In the genomic region with DNA sequence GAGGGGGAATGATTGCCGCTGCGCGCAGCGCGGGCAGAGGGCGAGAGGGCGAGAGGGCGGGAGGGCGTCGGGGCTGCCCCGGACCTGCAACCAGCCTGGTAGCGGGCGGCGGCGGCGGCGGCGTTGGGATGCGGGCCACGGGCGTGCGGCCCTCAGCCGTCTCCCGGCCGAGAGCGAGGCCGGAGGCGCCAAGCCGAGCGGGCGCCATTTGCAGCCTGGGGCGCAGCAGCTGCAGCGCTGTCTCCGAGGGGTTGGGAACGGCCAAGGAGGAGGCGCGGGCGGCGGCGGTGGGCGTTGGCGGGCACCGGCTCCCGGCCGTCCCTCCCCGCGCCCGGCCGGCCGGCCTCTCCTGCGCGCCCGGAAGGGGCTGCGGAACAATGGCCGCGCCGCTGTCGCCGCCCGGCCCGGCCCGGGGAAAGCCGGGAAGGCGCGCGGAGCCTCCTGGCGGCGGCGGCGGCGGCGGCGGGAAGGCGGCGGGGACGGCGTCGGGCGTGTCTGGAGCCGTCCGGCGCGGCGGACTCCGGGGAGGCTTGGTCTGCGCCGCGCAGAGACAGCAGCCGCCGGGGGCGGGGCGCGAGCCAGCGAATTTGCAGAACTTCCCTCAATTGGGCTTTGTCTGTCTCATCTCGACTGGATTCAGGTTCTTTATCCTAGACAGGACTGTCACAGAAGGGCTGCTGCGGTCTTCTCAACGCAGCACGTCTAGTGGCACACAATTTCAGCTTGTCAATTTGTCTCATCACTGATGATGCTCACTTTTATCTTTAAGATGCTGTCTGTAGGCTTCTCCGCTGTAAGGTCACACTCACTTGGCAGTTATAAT, we compare ENCODE assay signal across 1 cellular context.
TF ChIP-seq lines count a peak whose summit lies in the region.

No MANE protein-coding gene starts in this region.

TF ChIP-seq in K562, 482 proteins besides CTCF, POLR2A, EP300 and RAD21 (continued from another document and continues in another):
- TF ChIP-seq, protein P1, sequence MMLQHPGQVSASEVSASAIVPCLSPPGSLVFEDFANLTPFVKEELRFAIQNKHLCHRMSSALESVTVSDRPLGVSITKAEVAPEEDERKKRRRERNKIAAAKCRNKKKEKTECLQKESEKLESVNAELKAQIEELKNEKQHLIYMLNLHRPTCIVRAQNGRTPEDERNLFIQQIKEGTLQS (IDR thresholded peaks at IDR 0.05), result no peak
- TF ChIP-seq, protein P1 (CRISPR knock-in tag; conservative IDR thresholded peaks at IDR 0.05), result no peak
- TF ChIP-seq SRF (CRISPR knock-in tag; IDR thresholded peaks at IDR 0.05) (peak in 1 of 2 experiments; percentile 15; a peak in 1 of 4 replicates), STAT5A (IDR thresholded peaks at IDR 0.05; ENCODE audit: borderline replicate concordance, low read length) (no peak), HNRNPUL1 (IDR thresholded peaks at IDR 0.05; ENCODE audit: low read length) (no peak), CREM (IDR thresholded peaks at IDR 0.05; ENCODE audit: low read depth) (0 out of 2 replicates have a peak, but pooled peaks have one; percentile 2), ZKSCAN3 (CRISPR knock-in tag; IDR thresholded peaks at IDR 0.05) (no peak), NFYB (IDR thresholded peaks at IDR 0.05; ENCODE audit: extremely low read depth, insufficient read length) (no peak), ZBED1 (IDR thresholded peaks at IDR 0.05) (0 out of 2 replicates have a peak, but pooled peaks have one; percentile 42), KLF10 (CRISPR knock-in tag; IDR thresholded peaks at IDR 0.05) (no peak), RBFOX2 (IDR thresholded peaks at IDR 0.05; ENCODE audit: low read depth, low read length) (peak; percentile 79), TEAD4 (IDR thresholded peaks at IDR 0.05; ENCODE audit: low read length) (no peak), TEAD4 (CRISPR knock-in tag; IDR thresholded peaks at IDR 0.05; ENCODE audit: borderline replicate concordance) (no peak), NCOA4 (IDR thresholded peaks at IDR 0.05; ENCODE audit: partially characterized antibody) (no peak), ZNF76 (CRISPR knock-in tag; IDR thresholded peaks at IDR 0.05; ENCODE audit: borderline replicate concordance) (no peak), EZH2 (IDR thresholded peaks at IDR 0.05; ENCODE audit: borderline replicate concordance, low read depth, low read length) (no peak), MTA3 (IDR thresholded peaks at IDR 0.05; ENCODE audit: borderline replicate concordance) (peak; percentile 61), ZNF140 (CRISPR knock-in tag; IDR thresholded peaks at IDR 0.05) (no peak), ZKSCAN1 (IDR thresholded peaks at IDR 0.05; ENCODE audit: low read depth, low read length) (no peak), ETV6 (IDR thresholded peaks at IDR 0.05; ENCODE audit: borderline replicate concordance in 1 of 2, low read depth in 2 of 2, low read length in 1 of 2) (no peak), ETV6 (CRISPR knock-in tag; IDR thresholded peaks at IDR 0.05; ENCODE audit: borderline replicate concordance) (0 out of 2 replicates have a peak, but pooled peaks have one; percentile 44), HNRNPLL (IDR thresholded peaks at IDR 0.05; ENCODE audit: low read depth, low read length, poor library complexity, severe bottlenecking) (no peak), ILF3 (IDR thresholded peaks at IDR 0.05; ENCODE audit: borderline replicate concordance) (0 out of 2 replicates have a peak, but pooled peaks have one; percentile 40), ZNF589 (CRISPR knock-in tag; IDR thresholded peaks at IDR 0.05; ENCODE audit: low read depth) (no peak), SIN3A (IDR thresholded peaks at IDR 0.05; ENCODE audit: borderline replicate concordance in 2 of 2, control insufficient read depth in 1 of 2, low read depth in 2 of 2, low read length in 2 of 2) (peak in 1 of 2 experiments; percentile 29; a peak in 1 of 4 replicates), SRSF3 (IDR thresholded peaks at IDR 0.05; ENCODE audit: insufficient read depth, low read length) (no peak), MAFG (tag; conservative IDR thresholded peaks at IDR 0.05) (no peak), GTF2E2 (tag; IDR thresholded peaks at IDR 0.05) (no peak), SP1 (CRISPR knock-in tag; IDR thresholded peaks at IDR 0.05) (peak; percentile 45; the same call in 1 of the 2 replicates), IFI16 (CRISPR knock-in tag; IDR thresholded peaks at IDR 0.05) (no peak), MEIS2 (IDR thresholded peaks at IDR 0.05; ENCODE audit: partially characterized antibody) (peak; percentile 44), E2F3 (CRISPR knock-in tag; IDR thresholded peaks at IDR 0.05) (peak; percentile 61; the same call in 1 of the 2 replicates), ZNF780A (CRISPR knock-in tag; IDR thresholded peaks at IDR 0.05) (no peak), SRSF7 (optimal IDR thresholded peaks at IDR 0.05; ENCODE audit: low read depth, low read length) (no peak)
- TF ChIP-seq, protein P2, sequence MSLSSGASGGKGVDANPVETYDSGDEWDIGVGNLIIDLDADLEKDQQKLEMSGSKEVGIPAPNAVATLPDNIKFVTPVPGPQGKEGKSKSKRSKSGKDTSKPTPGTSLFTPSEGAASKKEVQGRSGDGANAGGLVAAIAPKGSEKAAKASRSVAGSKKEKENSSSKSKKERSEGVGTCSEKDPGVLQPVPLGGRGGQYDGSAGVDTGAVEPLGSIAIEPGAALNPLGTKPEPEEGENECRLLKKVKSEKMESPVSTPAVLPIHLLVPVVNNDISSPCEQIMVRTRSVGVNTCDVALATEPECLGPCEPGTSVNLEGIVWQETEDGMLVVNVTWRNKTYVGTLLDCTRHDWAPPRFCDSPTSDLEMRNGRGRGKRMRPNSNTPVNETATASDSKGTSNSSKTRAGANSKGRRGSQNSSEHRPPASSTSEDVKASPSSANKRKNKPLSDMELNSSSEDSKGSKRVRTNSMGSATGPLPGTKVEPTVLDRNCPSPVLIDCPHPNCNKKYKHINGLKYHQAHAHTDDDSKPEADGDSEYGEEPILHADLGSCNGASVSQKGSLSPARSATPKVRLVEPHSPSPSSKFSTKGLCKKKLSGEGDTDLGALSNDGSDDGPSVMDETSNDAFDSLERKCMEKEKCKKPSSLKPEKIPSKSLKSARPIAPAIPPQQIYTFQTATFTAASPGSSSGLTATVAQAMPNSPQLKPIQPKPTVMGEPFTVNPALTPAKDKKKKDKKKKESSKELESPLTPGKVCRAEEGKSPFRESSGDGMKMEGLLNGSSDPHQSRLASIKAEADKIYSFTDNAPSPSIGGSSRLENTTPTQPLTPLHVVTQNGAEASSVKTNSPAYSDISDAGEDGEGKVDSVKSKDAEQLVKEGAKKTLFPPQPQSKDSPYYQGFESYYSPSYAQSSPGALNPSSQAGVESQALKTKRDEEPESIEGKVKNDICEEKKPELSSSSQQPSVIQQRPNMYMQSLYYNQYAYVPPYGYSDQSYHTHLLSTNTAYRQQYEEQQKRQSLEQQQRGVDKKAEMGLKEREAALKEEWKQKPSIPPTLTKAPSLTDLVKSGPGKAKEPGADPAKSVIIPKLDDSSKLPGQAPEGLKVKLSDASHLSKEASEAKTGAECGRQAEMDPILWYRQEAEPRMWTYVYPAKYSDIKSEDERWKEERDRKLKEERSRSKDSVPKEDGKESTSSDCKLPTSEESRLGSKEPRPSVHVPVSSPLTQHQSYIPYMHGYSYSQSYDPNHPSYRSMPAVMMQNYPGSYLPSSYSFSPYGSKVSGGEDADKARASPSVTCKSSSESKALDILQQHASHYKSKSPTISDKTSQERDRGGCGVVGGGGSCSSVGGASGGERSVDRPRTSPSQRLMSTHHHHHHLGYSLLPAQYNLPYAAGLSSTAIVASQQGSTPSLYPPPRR (CRISPR knock-in tag; IDR thresholded peaks at IDR 0.05; ENCODE audit: borderline replicate concordance), result 0 out of 2 replicates have a peak, but pooled peaks have one; percentile 55
- TF ChIP-seq, protein P3, sequence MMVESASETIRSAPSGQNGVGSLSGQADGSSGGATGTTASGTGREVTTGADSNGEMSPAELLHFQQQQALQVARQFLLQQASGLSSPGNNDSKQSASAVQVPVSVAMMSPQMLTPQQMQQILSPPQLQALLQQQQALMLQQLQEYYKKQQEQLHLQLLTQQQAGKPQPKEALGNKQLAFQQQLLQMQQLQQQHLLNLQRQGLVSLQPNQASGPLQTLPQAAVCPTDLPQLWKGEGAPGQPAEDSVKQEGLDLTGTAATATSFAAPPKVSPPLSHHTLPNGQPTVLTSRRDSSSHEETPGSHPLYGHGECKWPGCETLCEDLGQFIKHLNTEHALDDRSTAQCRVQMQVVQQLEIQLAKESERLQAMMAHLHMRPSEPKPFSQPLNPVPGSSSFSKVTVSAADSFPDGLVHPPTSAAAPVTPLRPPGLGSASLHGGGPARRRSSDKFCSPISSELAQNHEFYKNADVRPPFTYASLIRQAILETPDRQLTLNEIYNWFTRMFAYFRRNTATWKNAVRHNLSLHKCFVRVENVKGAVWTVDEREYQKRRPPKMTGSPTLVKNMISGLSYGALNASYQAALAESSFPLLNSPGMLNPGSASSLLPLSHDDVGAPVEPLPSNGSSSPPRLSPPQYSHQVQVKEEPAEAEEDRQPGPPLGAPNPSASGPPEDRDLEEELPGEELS (CRISPR knock-in tag; IDR thresholded peaks at IDR 0.05; ENCODE audit: borderline replicate concordance), result no peak
- TF ChIP-seq, protein P4, sequence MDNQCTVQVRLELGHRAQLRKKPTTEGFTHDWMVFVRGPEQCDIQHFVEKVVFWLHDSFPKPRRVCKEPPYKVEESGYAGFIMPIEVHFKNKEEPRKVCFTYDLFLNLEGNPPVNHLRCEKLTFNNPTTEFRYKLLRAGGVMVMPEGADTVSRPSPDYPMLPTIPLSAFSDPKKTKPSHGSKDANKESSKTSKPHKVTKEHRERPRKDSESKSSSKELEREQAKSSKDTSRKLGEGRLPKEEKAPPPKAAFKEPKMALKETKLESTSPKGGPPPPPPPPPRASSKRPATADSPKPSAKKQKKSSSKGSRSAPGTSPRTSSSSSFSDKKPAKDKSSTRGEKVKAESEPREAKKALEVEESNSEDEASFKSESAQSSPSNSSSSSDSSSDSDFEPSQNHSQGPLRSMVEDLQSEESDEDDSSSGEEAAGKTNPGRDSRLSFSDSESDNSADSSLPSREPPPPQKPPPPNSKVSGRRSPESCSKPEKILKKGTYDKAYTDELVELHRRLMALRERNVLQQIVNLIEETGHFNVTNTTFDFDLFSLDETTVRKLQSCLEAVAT (IDR thresholded peaks at IDR 0.05), result no peak
- TF ChIP-seq, protein P5, sequence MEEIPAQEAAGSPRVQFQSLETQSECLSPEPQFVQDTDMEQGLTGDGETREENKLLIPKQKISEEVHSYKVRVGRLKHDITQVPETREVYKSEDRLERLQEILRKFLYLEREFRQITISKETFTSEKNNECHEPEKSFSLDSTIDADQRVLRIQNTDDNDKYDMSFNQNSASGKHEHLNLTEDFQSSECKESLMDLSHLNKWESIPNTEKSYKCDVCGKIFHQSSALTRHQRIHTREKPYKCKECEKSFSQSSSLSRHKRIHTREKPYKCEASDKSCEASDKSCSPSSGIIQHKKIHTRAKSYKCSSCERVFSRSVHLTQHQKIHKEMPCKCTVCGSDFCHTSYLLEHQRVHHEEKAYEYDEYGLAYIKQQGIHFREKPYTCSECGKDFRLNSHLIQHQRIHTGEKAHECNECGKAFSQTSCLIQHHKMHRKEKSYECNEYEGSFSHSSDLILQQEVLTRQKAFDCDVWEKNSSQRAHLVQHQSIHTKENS (CRISPR knock-in tag; IDR thresholded peaks at IDR 0.05), result no peak
- TF ChIP-seq, protein P6, sequence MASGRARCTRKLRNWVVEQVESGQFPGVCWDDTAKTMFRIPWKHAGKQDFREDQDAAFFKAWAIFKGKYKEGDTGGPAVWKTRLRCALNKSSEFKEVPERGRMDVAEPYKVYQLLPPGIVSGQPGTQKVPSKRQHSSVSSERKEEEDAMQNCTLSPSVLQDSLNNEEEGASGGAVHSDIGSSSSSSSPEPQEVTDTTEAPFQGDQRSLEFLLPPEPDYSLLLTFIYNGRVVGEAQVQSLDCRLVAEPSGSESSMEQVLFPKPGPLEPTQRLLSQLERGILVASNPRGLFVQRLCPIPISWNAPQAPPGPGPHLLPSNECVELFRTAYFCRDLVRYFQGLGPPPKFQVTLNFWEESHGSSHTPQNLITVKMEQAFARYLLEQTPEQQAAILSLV (tag; IDR thresholded peaks at IDR 0.05), result no peak
- TF ChIP-seq, protein P7, sequence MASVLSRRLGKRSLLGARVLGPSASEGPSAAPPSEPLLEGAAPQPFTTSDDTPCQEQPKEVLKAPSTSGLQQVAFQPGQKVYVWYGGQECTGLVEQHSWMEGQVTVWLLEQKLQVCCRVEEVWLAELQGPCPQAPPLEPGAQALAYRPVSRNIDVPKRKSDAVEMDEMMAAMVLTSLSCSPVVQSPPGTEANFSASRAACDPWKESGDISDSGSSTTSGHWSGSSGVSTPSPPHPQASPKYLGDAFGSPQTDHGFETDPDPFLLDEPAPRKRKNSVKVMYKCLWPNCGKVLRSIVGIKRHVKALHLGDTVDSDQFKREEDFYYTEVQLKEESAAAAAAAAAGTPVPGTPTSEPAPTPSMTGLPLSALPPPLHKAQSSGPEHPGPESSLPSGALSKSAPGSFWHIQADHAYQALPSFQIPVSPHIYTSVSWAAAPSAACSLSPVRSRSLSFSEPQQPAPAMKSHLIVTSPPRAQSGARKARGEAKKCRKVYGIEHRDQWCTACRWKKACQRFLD (CRISPR knock-in tag; IDR thresholded peaks at IDR 0.05), result peak; percentile 42; the same call in 1 of the 2 replicates
- TF ChIP-seq, protein P8, sequence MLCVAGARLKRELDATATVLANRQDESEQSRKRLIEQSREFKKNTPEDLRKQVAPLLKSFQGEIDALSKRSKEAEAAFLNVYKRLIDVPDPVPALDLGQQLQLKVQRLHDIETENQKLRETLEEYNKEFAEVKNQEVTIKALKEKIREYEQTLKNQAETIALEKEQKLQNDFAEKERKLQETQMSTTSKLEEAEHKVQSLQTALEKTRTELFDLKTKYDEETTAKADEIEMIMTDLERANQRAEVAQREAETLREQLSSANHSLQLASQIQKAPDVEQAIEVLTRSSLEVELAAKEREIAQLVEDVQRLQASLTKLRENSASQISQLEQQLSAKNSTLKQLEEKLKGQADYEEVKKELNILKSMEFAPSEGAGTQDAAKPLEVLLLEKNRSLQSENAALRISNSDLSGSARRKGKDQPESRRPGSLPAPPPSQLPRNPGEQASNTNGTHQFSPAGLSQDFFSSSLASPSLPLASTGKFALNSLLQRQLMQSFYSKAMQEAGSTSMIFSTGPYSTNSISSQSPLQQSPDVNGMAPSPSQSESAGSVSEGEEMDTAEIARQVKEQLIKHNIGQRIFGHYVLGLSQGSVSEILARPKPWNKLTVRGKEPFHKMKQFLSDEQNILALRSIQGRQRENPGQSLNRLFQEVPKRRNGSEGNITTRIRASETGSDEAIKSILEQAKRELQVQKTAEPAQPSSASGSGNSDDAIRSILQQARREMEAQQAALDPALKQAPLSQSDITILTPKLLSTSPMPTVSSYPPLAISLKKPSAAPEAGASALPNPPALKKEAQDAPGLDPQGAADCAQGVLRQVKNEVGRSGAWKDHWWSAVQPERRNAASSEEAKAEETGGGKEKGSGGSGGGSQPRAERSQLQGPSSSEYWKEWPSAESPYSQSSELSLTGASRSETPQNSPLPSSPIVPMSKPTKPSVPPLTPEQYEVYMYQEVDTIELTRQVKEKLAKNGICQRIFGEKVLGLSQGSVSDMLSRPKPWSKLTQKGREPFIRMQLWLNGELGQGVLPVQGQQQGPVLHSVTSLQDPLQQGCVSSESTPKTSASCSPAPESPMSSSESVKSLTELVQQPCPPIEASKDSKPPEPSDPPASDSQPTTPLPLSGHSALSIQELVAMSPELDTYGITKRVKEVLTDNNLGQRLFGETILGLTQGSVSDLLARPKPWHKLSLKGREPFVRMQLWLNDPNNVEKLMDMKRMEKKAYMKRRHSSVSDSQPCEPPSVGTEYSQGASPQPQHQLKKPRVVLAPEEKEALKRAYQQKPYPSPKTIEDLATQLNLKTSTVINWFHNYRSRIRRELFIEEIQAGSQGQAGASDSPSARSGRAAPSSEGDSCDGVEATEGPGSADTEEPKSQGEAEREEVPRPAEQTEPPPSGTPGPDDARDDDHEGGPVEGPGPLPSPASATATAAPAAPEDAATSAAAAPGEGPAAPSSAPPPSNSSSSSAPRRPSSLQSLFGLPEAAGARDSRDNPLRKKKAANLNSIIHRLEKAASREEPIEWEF (CRISPR knock-in tag; IDR thresholded peaks at IDR 0.05), result no peak
